Comparison of ENCODE assay signal across 8 cellular contexts in the genomic region with DNA sequence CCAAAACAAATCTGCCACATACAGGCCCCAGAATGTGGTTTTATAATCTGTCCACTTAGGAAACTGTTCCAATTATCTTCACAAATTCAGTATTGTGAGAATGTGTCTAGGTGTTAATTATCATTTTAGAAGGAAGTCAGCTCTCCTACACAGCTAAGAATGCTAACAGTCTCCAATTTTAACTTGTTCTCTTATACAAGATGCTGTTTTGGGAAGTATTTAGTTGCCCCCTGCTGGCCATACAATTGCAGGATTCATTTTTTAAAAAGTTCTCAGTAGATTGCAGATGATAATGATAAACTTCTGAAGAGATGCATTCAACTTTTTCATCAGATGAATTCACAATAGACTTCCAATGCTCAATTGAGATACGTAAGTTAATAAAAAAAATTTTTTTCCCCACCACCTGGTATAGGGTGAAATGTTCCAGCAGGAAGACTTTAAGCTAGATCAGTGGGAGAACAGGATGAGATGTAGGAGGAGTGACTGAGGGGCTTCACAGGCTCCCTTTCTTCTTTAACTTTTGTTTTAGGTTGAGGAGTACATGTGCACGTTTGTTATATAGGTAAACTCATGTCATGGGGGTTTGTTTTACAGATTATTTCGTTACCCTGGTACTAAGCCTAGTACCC. TPM values are rescaled to one million over a fixed set of nuclear protein-coding genes. Genes with fewer than 3 reads are reported as not detected.
DNase-seq lines count a peak whose midpoint lies in the region; ATAC-seq, FAIRE-seq and TF ChIP-seq lines count a peak whose summit lies in the region.

No MANE protein-coding gene starts in this region.

- no peaks in the 10 kb centered on the region for H3K27me3 ChIP-seq in CD4-positive, alpha-beta T cell (ENCODE audit: control insufficient read depth, insufficient read depth, low read length)
- H3K27me3 ChIP-seq in KMS-11 (ENCODE audit: insufficient read depth, low read depth) (no peaks in the 10 kb centered on the region), H1 (replicated peaks in 1 of 4; ENCODE audit: control insufficient read depth in 3 of 4, extremely low read depth in 1 of 4, insufficient read depth in 3 of 4, low read length in 3 of 4) (no peaks in the 10 kb centered on the region)

- DNase-seq in CD4-positive, alpha-beta T cell, result peak in 8 of 10 experiments; percentile 4 to 24 (median 12)
- peak; percentile 56 for DNase-seq in SW480 (ENCODE audit: low spot score)
- no peak for DNase-seq in H1 (ENCODE audit: low read depth in 1 of 2, low spot score in 2 of 2)
- DNase-seq in naive thymus-derived CD8-positive, alpha-beta T cell, result peak; percentile 5 to 68 (median 36)
- no peak for DNase-seq in NCI-H187 (lab: John Stamatoyannopoulos, UW)

- H4K20me1 ChIP-seq in KMS-11 (ENCODE audit: insufficient read depth) (no peaks in the 10 kb centered on the region), H1 (replicated peaks in 1 of 2; ENCODE audit: control insufficient read depth in 1 of 2, insufficient read depth in 2 of 2, low read length in 2 of 2) (no peaks in the 10 kb centered on the region)

- TF ChIP-seq CTCF in CD4-positive, alpha-beta T cell (IDR thresholded peaks at IDR 0.05), result peak; percentile 86
- peak; percentile 92 for TF ChIP-seq CTCF in KMS-11 (conservative IDR thresholded peaks at IDR 0.05; ENCODE audit: low read depth, low read length)
- TF ChIP-seq CTCF in H1 (IDR thresholded peaks at IDR 0.05; ENCODE audit: control extremely low read depth in 1 of 3, insufficient read depth in 1 of 3, low read depth in 1 of 3, low read length in 3 of 3), result peak in 2 of 3 experiments; percentile 24 to 48; a peak in 2 of 4 replicates

- no peak overlapping the region for H2AK5ac ChIP-seq in H1 (ENCODE audit: low read depth, low read length)

- no peak overlapping the region for H3K4ac ChIP-seq in H1 (replicated peaks; ENCODE audit: insufficient read length, low read depth, low read length)

- POLR2A ChIA-PET in CD4-positive, alpha-beta T cell (lab: Charles Lee), result interaction anchor here (0.6 to 2.1 kb wide), 5 partner anchors 27 to 503 kb away, joined by 3 to 13 read pairs (median 3); partner anchors contain the start of genes BBS10, NAP1L1 and OSBPL8
- POLR2A ChIA-PET in H1 (lab: Charles Lee; ENCODE audit: partially characterized antibody), result no interaction called here
- POLR2A ChIA-PET in naive thymus-derived CD8-positive, alpha-beta T cell (lab: Charles Lee), result interaction anchor here (0.6 kb wide), 1 partner anchor 100 kb away, joined by 4 read pairs; no protein-coding TSS in a partner anchor

- 82% methylated on average over 3 of the region's 3 CpGs; no CpG with 5 or more reads in 1 of the 2 experiments for WGBS in H1 (ENCODE audit: extremely low coverage in 1 of 2, insufficient coverage in 1 of 2, insufficient read length in 1 of 2, insufficient replicate concordance in 2 of 2, low coverage in 1 of 2, low lambda C conversion rate in 2 of 2, missing lambda C conversion rate in 1 of 2), 2 experiments

- H3K4me3 Mint-ChIP-seq in CD4-positive, alpha-beta T cell, result no peak overlapping the region
- H3K4me3 Mint-ChIP-seq in naive thymus-derived CD8-positive, alpha-beta T cell, result no peak overlapping the region

- no peak overlapping the region for H3K14ac ChIP-seq in H1 (ENCODE audit: insufficient read length)

- H3K79me1 ChIP-seq in H1 (ENCODE audit: low read depth, low read length), result no peaks in the 10 kb centered on the region

- FAIRE-seq in H1 (lab: Jason Lieb, UNC), result no peak

- H3K27ac Mint-ChIP-seq in CD4-positive, alpha-beta T cell, result no peak overlapping the region
- H3K27ac Mint-ChIP-seq in naive thymus-derived CD8-positive, alpha-beta T cell, result peak overlapping the region in 1 of 10 donors; percentile 3

- H4K8ac ChIP-seq in H1 (ENCODE audit: extremely low read depth, insufficient read depth, low read length), result no peak overlapping the region

- H3K4me2 ChIP-seq in KMS-11 (no peak overlapping the region), H1 (ENCODE audit: insufficient read depth in 1 of 2, low read depth in 2 of 2, low read length in 2 of 2) (no peak overlapping the region)

- H2BK5ac ChIP-seq in H1 (ENCODE audit: low read depth, low read length), result no peak overlapping the region

- H2AFZ ChIP-seq in KMS-11 (ENCODE audit: low read depth) (no peak overlapping the region), H1 (ENCODE audit: low read length) (no peak overlapping the region)

- TF ChIP-seq POLR2A in H1 (IDR thresholded peaks at IDR 0.05; ENCODE audit: control extremely low read depth in 1 of 2, low read depth in 2 of 2, low read length in 2 of 2), result no peak

- intact Hi-C loops in CD4-positive, alpha-beta T cell (cut with DNase I, micrococcal nuclease), result loop anchor here (2.0 to 10.0 kb wide), 5 partner anchors 130 to 1902 kb away; no protein-coding TSS in a partner anchor

- H3K4me3 ChIP-seq in KMS-11 (IDR thresholded peaks at IDR 0.05; ENCODE audit: insufficient read depth, low read depth, low read length) (no peak overlapping the region), H1 (ENCODE audit: extremely low read depth in 1 of 4, insufficient read depth in 2 of 4, low read depth in 3 of 4, low read length in 4 of 4) (no peak overlapping the region)

- no peak overlapping the region for H2BK20ac ChIP-seq in H1 (ENCODE audit: low read length)

- TF ChIP-seq EP300 in H1 (IDR thresholded peaks at IDR 0.05; ENCODE audit: borderline replicate concordance in 1 of 2, low read depth in 2 of 2, low read length in 2 of 2), result no peak

- no peaks in the 10 kb centered on the region for H3K9me3 ChIP-seq in CD4-positive, alpha-beta T cell (ENCODE audit: control insufficient read depth, low read length)
- H3K9me3 ChIP-seq in H1 (ENCODE audit: insufficient read depth in 2 of 2, low read depth in 1 of 2, low read length in 1 of 2), result no peaks in the 10 kb centered on the region

- H3K23me2 ChIP-seq in H1 (ENCODE audit: low read depth, low read length), result no peaks in the 10 kb centered on the region

- no peaks in the 10 kb centered on the region for H3K36me3 Mint-ChIP-seq in CD4-positive, alpha-beta T cell (ENCODE audit: low read depth)
- H3K36me3 Mint-ChIP-seq in naive thymus-derived CD8-positive, alpha-beta T cell, result no peaks in the 10 kb centered on the region

- no peaks in the 10 kb centered on the region for H3K9me3 Mint-ChIP-seq in CD4-positive, alpha-beta T cell
- H3K9me3 Mint-ChIP-seq in naive thymus-derived CD8-positive, alpha-beta T cell, result no peaks in the 10 kb centered on the region

- H3K79me2 ChIP-seq in KMS-11 (ENCODE audit: insufficient read depth, low read depth), result no peaks in the 10 kb centered on the region
- H3K79me2 ChIP-seq in H1 (ENCODE audit: control insufficient read depth in 1 of 2, insufficient read depth in 2 of 2, low read length in 2 of 2), result no peaks in the 10 kb centered on the region

- H4K91ac ChIP-seq in H1 (replicated peaks; ENCODE audit: insufficient read length, low read length), result no peak overlapping the region

- no peak overlapping the region for H3K9ac ChIP-seq in KMS-11
- H3K9ac ChIP-seq in H1 (replicated peaks in 1 of 4; ENCODE audit: extremely low read depth in 1 of 4, low read depth in 3 of 4, low read length in 3 of 4), result no peak overlapping the region

- H2BK12ac ChIP-seq in H1 (ENCODE audit: low read depth, low read length), result no peak overlapping the region

- no peaks in the 10 kb centered on the region for H3K27me3 Mint-ChIP-seq in CD4-positive, alpha-beta T cell
- no peaks in the 10 kb centered on the region for H3K27me3 Mint-ChIP-seq in naive thymus-derived CD8-positive, alpha-beta T cell

- H3K36me3 ChIP-seq in KMS-11 (ENCODE audit: insufficient read depth) (no peaks in the 10 kb centered on the region), H1 (ENCODE audit: control insufficient read depth in 2 of 4, insufficient read depth in 4 of 4, low read length in 3 of 4) (no peaks in the 10 kb centered on the region)

- no peak overlapping the region for H3K56ac ChIP-seq in H1 (replicated peaks; ENCODE audit: insufficient read length, low read depth, low read length)

- no peak overlapping the region for H3K23ac ChIP-seq in H1 (ENCODE audit: insufficient read length)

- no peak overlapping the region for H3K27ac ChIP-seq in CD4-positive, alpha-beta T cell (ENCODE audit: low read depth, low read length)
- no peak overlapping the region for H3K27ac ChIP-seq in KMS-11
- H3K27ac ChIP-seq in H1 (ENCODE audit: low read depth, low read length), result no peak overlapping the region

- H3K4me1 Mint-ChIP-seq in CD4-positive, alpha-beta T cell (ENCODE audit: low read depth), result peaks cover 4% of the 10 kb centered on the region
- peaks cover 0 to 3% (median 0%) of the 10 kb centered on the region in 4 donors for H3K4me1 Mint-ChIP-seq in naive thymus-derived CD8-positive, alpha-beta T cell

- H3K4me1 ChIP-seq in KMS-11 (ENCODE audit: low read depth, poor library complexity, severe bottlenecking) (no peaks in the 10 kb centered on the region), H1 (replicated peaks in 1 of 4; ENCODE audit: control insufficient read depth in 3 of 4, insufficient read depth in 4 of 4, low read length in 3 of 4) (no peaks in the 10 kb centered on the region)

- no peak overlapping the region for H4K5ac ChIP-seq in H1 (ENCODE audit: insufficient read length, low read depth, low read length)

- CTCF ChIA-PET in CD4-positive, alpha-beta T cell (lab: Charles Lee), result interaction anchor here (0.6 to 1.7 kb wide), 18 partner anchors 12 to 299 kb away, joined by 3 to 5 read pairs (median 3); partner anchors contain the start of gene OSBPL8
- CTCF ChIA-PET in H1 (lab: Charles Lee; ENCODE audit: partially characterized antibody), result interaction anchor here (0.5 to 3.9 kb wide), 26 partner anchors 9 to 1644 kb away, joined by 3 to 27 read pairs (median 3); partner anchors contain the start of gene BBS10

- peak; percentile 83 for ATAC-seq in CD4-positive, alpha-beta T cell (ENCODE audit: poor library complexity)
- ATAC-seq in GM18508 (IDR thresholded peaks at IDR 0.05; ENCODE audit: insufficient read depth, unreplicated experiment) (peak; percentile 76), HG03565 (IDR thresholded peaks at IDR 0.05; ENCODE audit: unreplicated experiment) (no peak)
- ATAC-seq in naive thymus-derived CD8-positive, alpha-beta T cell, result peak; percentile 69 to 70

- H3K18ac ChIP-seq in H1 (ENCODE audit: extremely low read depth, low read length), result no peak overlapping the region

- TF ChIP-seq RAD21 in H1 (IDR thresholded peaks at IDR 0.05 in 1 of 2, conservative IDR thresholded peaks at IDR 0.05 in 1 of 2; ENCODE audit: low read depth in 2 of 2, low read length in 2 of 2), result peak; percentile 66 to 67

- no peak overlapping the region for H2BK15ac ChIP-seq in H1 (ENCODE audit: low read length)

- no peak overlapping the region for H2BK120ac ChIP-seq in H1 (replicated peaks; ENCODE audit: low read depth, low read length)

RNA-seq across cellular contexts. Expression of gene OSBPL8, which starts 27.3 kb away (rescaled TPM):
- total RNA-seq in CD4-positive, alpha-beta T cell, result 100 to 1,000 TPM; 154 to 160 TPM
- 78.7 and 81.1 TPM in 2 replicates for total RNA-seq in H1 (2021; fragmentation: NEBNext Ultra II Directional; extraction: Animal tissue kit (Norgen Biotek cat#: 25700))
- 10.9 and 28.9 TPM in 2 replicates for polyA plus RNA-seq in H1 (2011; rRNA removed)
- 16.0 TPM for polyA plus RNA-seq in H1 (2011; cell fraction: cytosol; rRNA removed)
- 52.2 TPM for polyA plus RNA-seq in H1 (2011; cell fraction: nucleus; rRNA removed)
- polyA plus RNA-seq in H1 (2012, experiment 1 of 2), result 14.0 to 31.1 TPM (median 22.4 TPM) in 4 replicates
- polyA plus RNA-seq in H1 (2012, experiment 2 of 2), result 1.7 TPM
- 44.3 TPM for polyA plus RNA-seq in H1 (2013, experiment 1 of 2)
- polyA plus RNA-seq in H1 (2013, experiment 2 of 2), result 45.2 TPM
- polyA minus RNA-seq in H1 (2011; rRNA and poly(A)+ RNA removed), result 75.0 and 106 TPM in 2 replicates
- 63.6 TPM for polyA minus RNA-seq in H1 (2011; cell fraction: cytosol; rRNA and poly(A)+ RNA removed)
- polyA minus RNA-seq in H1 (2011; cell fraction: nucleus; rRNA and poly(A)+ RNA removed), result 128 TPM
- 100 to 1,000 TPM; 105 to 114 TPM for total RNA-seq in naive thymus-derived CD8-positive, alpha-beta T cell
- polyA plus RNA-seq in naive thymus-derived CD8-positive, alpha-beta T cell, result 100 to 1,000 TPM; 103 to 143 (median 130) TPM

Comparison
In these comparisons a context has a peak if more than half of its experiments do, and no peak if none do; other contexts are left out.
1. DNase-seq: peak in CD4-positive, alpha-beta T cell (8 of 10), SW480 (single experiment) and naive thymus-derived CD8-positive, alpha-beta T cell (10 of 10); none in H1 (0 of 2) and NCI-H187 (0 of 2).
2. CTCF ChIP-seq: peak in every context shown above with its lines; median percentile 92 in KMS-11; 86 in CD4-positive, alpha-beta T cell; 36 in H1.